28 cellular contexts compared by ENCODE assay signal in the genomic region with DNA sequence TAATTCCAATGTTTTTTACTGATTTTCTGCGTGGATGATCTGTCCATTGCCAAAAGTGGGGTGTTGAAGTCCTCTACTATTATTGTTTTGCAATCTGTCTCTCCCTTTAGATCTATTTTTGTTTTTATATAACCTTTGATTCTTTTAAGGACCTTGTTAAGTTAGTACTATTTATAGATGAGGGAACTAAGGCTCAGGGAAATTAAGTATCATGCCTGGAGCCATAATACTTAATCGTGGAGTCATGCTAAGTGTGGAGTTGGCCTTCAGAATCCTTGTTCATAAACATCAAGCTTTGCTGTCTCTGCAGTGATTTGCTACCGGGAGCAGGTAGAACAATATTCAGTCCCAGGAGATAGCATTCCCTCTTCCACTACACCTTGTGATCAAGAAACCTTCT. TPM values are rescaled to one million over a fixed set of nuclear protein-coding genes. Genes with fewer than 3 reads are reported as not detected.
DNase-seq lines count a peak whose midpoint lies in the region; ATAC-seq, FAIRE-seq and TF ChIP-seq lines count a peak whose summit lies in the region.
"Had no signal": no experiment of that assay in that cellular context is flagged by ENCODE, and none has a peak within 500 bp of the region (broad histone marks: within the 10 kb centered on the region; RNA-seq: fewer than 3 reads in every experiment).

No MANE protein-coding gene starts in this region.

- H3K9me3 ChIP-seq in left lung (no peaks in the 10 kb centered on the region), gastrocnemius medialis (no peaks in the 10 kb centered on the region), pancreas (no peaks in the 10 kb centered on the region)
- H3K9me3 ChIP-seq: A549, Caco-2 had no signal

- H3K4me1 ChIP-seq in left lung: peaks cover 9 to 23% of the 10 kb centered on the region in 2 donors
- H3K4me1 ChIP-seq in gastrocnemius medialis: peaks cover 49% of the 10 kb centered on the region in 2 donors
- peaks cover 0 to 9% (median 0%) of the 10 kb centered on the region in 3 donors for H3K4me1 ChIP-seq in pancreas

- in situ Hi-C loops in gastrocnemius medialis (cut with MboI; ENCODE audit: low sequenced_read_pairs in 4 of 4): no loop called here

- no peak for FAIRE-seq in pancreas (lab: Jason Lieb, UNC)
- FAIRE-seq: A549, GM12878, HTR-8/SVneo, K562 had no signal

- intact Hi-C loops in left ventricle myocardium superior (cut with micrococcal nuclease): no loop called here
- intact Hi-C loops in Right ventricle myocardium superior (cut with DNase I): no loop called here
- intact Hi-C loops in left lung (cut with DNase I): no loop called here
- intact Hi-C loops in gastrocnemius medialis (cut with DNase I; ENCODE audit: low total_unique reads): no loop called here
- intact Hi-C loops in pancreas (cut with DNase I): no loop called here

- TF ChIP-seq POLR2A in gastrocnemius medialis (IDR thresholded peaks at IDR 0.05): no peak

- DNase-seq in left ventricle myocardium superior (no peak), Right ventricle myocardium superior (no peak), epithelial cell of prostate (ENCODE audit: low read depth, low spot score) (no peak), left lung (no peak), gastrocnemius medialis (no peak), pancreas (no peak)
- DNase-seq: Caco-2; CD8-positive, alpha-beta T cell; EL; GDM1; H9; Kasumi-1; NCI-H1105 treated with DMSO at 0.1 percent for 48 hours; NCI-H146; NCI-H1930; NCI-H2107; NCI-H446 treated with DMSO at 0.1 percent for 48 hours; NCI-H526; PC-9; SHP77 had no signal

- WGBS in pancreas, 2 donors: 62 to 68% methylated on average over 3 of the region's 3 CpGs

- TF ChIP-seq CTCF in left lung (IDR thresholded peaks at IDR 0.05): no peak
- no peak for TF ChIP-seq CTCF in gastrocnemius medialis (IDR thresholded peaks at IDR 0.05 in 4 of 5, conservative IDR thresholded peaks at IDR 0.05 in 1 of 5)
- TF ChIP-seq CTCF in pancreas (IDR thresholded peaks at IDR 0.05): no peak

- H3K4me3 ChIP-seq in left lung: no peak overlapping the region
- H3K4me3 ChIP-seq in gastrocnemius medialis: no peak overlapping the region
- no peak overlapping the region for H3K4me3 ChIP-seq in pancreas
- H3K4me3 ChIP-seq: A549, GM12878, GM23338, K562, PC-9 had no signal

- H3K36me3 ChIP-seq in left lung (peaks cover 0 to 12% of the 10 kb centered on the region in 2 donors), gastrocnemius medialis (no peaks in the 10 kb centered on the region), pancreas (no peaks in the 10 kb centered on the region)

- H3K27me3 ChIP-seq in left lung: no peaks in the 10 kb centered on the region
- no peaks in the 10 kb centered on the region for H3K27me3 ChIP-seq in gastrocnemius medialis
- no peaks in the 10 kb centered on the region for H3K27me3 ChIP-seq in pancreas

- ATAC-seq in left ventricle myocardium superior (peak; percentile 18), Right ventricle myocardium superior (ENCODE audit: poor library complexity) (no peak), left lung (peak; percentile 7), gastrocnemius medialis (no peak), pancreas (no peak), GM18870 (IDR thresholded peaks at IDR 0.05; ENCODE audit: unreplicated experiment) (no peak)
- ATAC-seq: A549; CD8-positive, alpha-beta T cell; GM12878; GM23338; K562 had no signal

- H3K27ac ChIP-seq in epithelial cell of prostate (peak overlapping the region; percentile 2), left lung (no peak overlapping the region), gastrocnemius medialis (no peak overlapping the region), pancreas (no peak overlapping the region)
- H3K27ac ChIP-seq: A549, C4-2B, PC-9 had no signal

RNA-seq across cellular contexts. Expression of gene SGMS2, which starts 31.0 kb away (rescaled TPM):
- total RNA-seq in left ventricle myocardium superior (23.1 TPM), Right ventricle myocardium superior (18.5 TPM), left lung (100 to 1,000 TPM in 1 of 2 donors, 10 to 100 TPM in 1; 88.8 to 106 TPM), gastrocnemius medialis (10 to 100 TPM; 10.2 to 79.1 (median 23.8) TPM), pancreas (10 to 100 TPM; 11.0 to 25.4 (median 14.9) TPM)
- polyA plus RNA-seq in pancreas: 1 to 10 TPM; 1.6 to 5.9 TPM
- total RNA-seq: B cell; CD8-positive, alpha-beta T cell had no signal

Comparison
In these comparisons a context has a peak if more than half of its experiments do, and no peak if none do; other contexts are left out.
1. ATAC-seq: peak in left ventricle myocardium superior (single experiment) and left lung (single experiment); none in Right ventricle myocardium superior (single experiment), gastrocnemius medialis (0 of 2), pancreas (0 of 4) and GM18870 (single experiment).